ENCODE assay signal across 30 cellular contexts in genomic region chr11:57031541-57031940, GRCh38. TPM values are rescaled to one million over a fixed set of nuclear protein-coding genes. Genes with fewer than 3 reads are reported as not detected.
"Had no signal": no experiment of that assay in that cellular context is flagged by ENCODE, and none has a peak within 500 bp of the region (broad histone marks: within the 10 kb centered on the region; RNA-seq: fewer than 3 reads in every experiment).

No MANE protein-coding gene starts in this region.

- DNase-seq: stimulated activated CD4-positive, alpha-beta T cell treated with anti-CD3 and anti-CD28 coated beads, Interleukin-2, amount 100 ng/mL, for 48 hours; stimulated activated CD4-positive, alpha-beta T cell treated with anti-CD3 and anti-CD28 coated beads, Interleukin-4, amount 100 ng/mL, for 1 hour; stimulated activated CD4-positive, alpha-beta T cell treated with anti-CD3 and anti-CD28 coated beads, Interleukin-4, amount 100 ng/mL, for 24 hours; stimulated activated CD4-positive, alpha-beta T cell treated with anti-CD3 and anti-CD28 coated beads, Interleukin-4, amount 100 ng/mL, for 4 hours; stimulated activated CD8-positive, alpha-beta memory T cell treated with anti-CD3 and anti-CD28 coated beads, Interleukin-4, amount 100 ng/mL, for 48 hours; stimulated activated naive B cell treated with anti-CD40 and anti-IgM and Interleukin-4, amounts not matched to agents 10 μg/mL and 1 μg/mL and 100 μg/mL, for 72 hours; stimulated activated naive CD4-positive, alpha-beta T cell; stimulated activated naive CD4-positive, alpha-beta T cell treated with Interleukin-2 at 50 U/mL for 16 hours; stimulated activated naive CD8-positive, alpha-beta T cell treated with anti-CD3 and anti-CD28 coated beads, Interleukin-15, amount 100 ng/mL, for 72 hours; stimulated activated naive CD8-positive, alpha-beta T cell treated with anti-CD3 and anti-CD28 coated beads, Interleukin-15, Interleukin-2, amounts not matched to agents 100 U/mL and 50 U/mL, for 24 hours; stomach; substantia nigra; testis; thyroid gland; tibial artery; transverse colon; upper lobe of left lung; upper lobe of right lung; uterus had no signal

- H3K4me1 ChIP-seq: stomach, suprapubic skin, testis, thyroid gland, tibial artery, tibial nerve, transverse colon, upper lobe of left lung, upper lobe of right lung, uterus, vagina had no signal

- H3K4me3 ChIP-seq: stomach, suprapubic skin, testis, thoracic aorta, thyroid gland, tibial artery, tibial nerve, transverse colon, upper lobe of left lung, upper lobe of right lung, uterus, vagina had no signal

- H3K27me3 ChIP-seq: stomach, suprapubic skin, testis, thyroid gland, tibial artery, tibial nerve, transverse colon, upper lobe of left lung, upper lobe of right lung, uterus, vagina had no signal

- H3K9me3 ChIP-seq: stomach, suprapubic skin, testis, thoracic aorta, thyroid gland, tibial artery, tibial nerve, transverse colon, upper lobe of left lung, upper lobe of right lung, uterus, vagina had no signal

- ATAC-seq: stimulated activated effector memory CD8-positive, alpha-beta T cell treated with anti-CD3 and anti-CD28 coated beads, Interleukin-12 subunit alpha, Interleukin-12 subunit beta, amount 100 ng/mL, for 72 hours; stimulated activated memory B cell treated with anti-CD40 and anti-IgM and Interleukin-4, amounts not matched to agents 10 μg/mL and 1 μg/mL and 100 μg/mL, for 72 hours; stimulated activated naive B cell treated with anti-CD40 and anti-IgM and Interleukin-4, amounts not matched to agents 10 μg/mL and 1 μg/mL and 100 μg/mL, for 72 hours; stimulated activated naive CD8-positive, alpha-beta T cell treated with anti-CD3 and anti-CD28 coated beads, Interleukin-15, amount 100 ng/mL, for 72 hours; stimulated activated naive CD8-positive, alpha-beta T cell treated with anti-CD3 and anti-CD28 coated beads, Interleukin-15, Interleukin-2, amounts not matched to agents 100 U/mL and 50 U/mL, for 24 hours; upper lobe of right lung had no signal

- H3K27ac ChIP-seq: stomach, suprapubic skin, testis, thoracic aorta, thyroid gland, tibial artery, tibial nerve, transverse colon, upper lobe of left lung, upper lobe of right lung, uterus, vagina had no signal

- H3K36me3 ChIP-seq: stomach, suprapubic skin, thoracic aorta, thyroid gland, tibial artery, tibial nerve, transverse colon, upper lobe of left lung, upper lobe of right lung, uterus, vagina had no signal

RNA-seq across cellular contexts. Expression of gene OR5AK2, which starts 42.8 kb away (rescaled TPM):
- total RNA-seq: subcutaneous adipose tissue, suprapubic skin, temporal lobe, testis, thoracic aorta, thyroid gland, tibial nerve, transverse colon, upper lobe of left lung, upper lobe of right lung, ureter, urinary bladder, uterus, vagina had no signal
- polyA plus RNA-seq: stomach, thymus, urinary bladder had no signal
